Comparison of ENCODE assay signal across 8 cellular contexts in genomic region chr5:139636207-139636792, GRCh38. TPM values are rescaled to one million over a fixed set of nuclear protein-coding genes. Genes with fewer than 3 reads are reported as not detected.
DNase-seq lines count a peak whose midpoint lies in the region; ATAC-seq, FAIRE-seq and TF ChIP-seq lines count a peak whose summit lies in the region.

No MANE protein-coding gene starts in this region.

- H3K4me3 ChIP-seq in DOHH2 (ENCODE audit: low read length), result peak overlapping the region; percentile 77

- intact Hi-C loops in activated CD8-positive, alpha-beta T cell treated with anti-CD3 and anti-CD28 coated beads for 36 hours (cut with micrococcal nuclease), result loop anchor here (1.0 to 5.0 kb wide), 2 partner anchors 13 to 111 kb away; no protein-coding TSS in a partner anchor

- peaks cover 83% of the 10 kb centered on the region for H3K4me1 ChIP-seq in DOHH2 (ENCODE audit: control insufficient read depth, low read length)
- no peaks in the 10 kb centered on the region for H3K4me1 ChIP-seq in foreskin keratinocyte

- H3K36me3 Mint-ChIP-seq in activated CD8-positive, alpha-beta T cell treated with anti-CD3 and anti-CD28 coated beads for 36 hours (ENCODE audit: low read depth), result peaks cover 1% of the 10 kb centered on the region

- ATAC-seq in GM19467 (IDR thresholded peaks at IDR 0.05; ENCODE audit: unreplicated experiment) (peak; percentile 75), HG03469 (IDR thresholded peaks at IDR 0.05; ENCODE audit: unreplicated experiment) (peak; percentile 60), foreskin keratinocyte (peak; percentile 13)
- ATAC-seq in activated CD8-positive, alpha-beta T cell treated with anti-CD3 and anti-CD28 coated beads for 36 hours, result peak; percentile 74

- no peaks in the 10 kb centered on the region for H3K9me3 Mint-ChIP-seq in activated CD8-positive, alpha-beta T cell treated with anti-CD3 and anti-CD28 coated beads for 36 hours

- H3K9me3 ChIP-seq in DOHH2 (ENCODE audit: control insufficient read depth, insufficient read depth, low read length), result no peaks in the 10 kb centered on the region

- no peaks in the 10 kb centered on the region for H3K9me2 ChIP-seq in DOHH2 (replicated peaks; ENCODE audit: control insufficient read depth, low read length)

- H3K27me3 ChIP-seq in DOHH2 (ENCODE audit: control insufficient read depth, low read length), result no peaks in the 10 kb centered on the region
- peaks cover 2% of the 10 kb centered on the region for H3K27me3 ChIP-seq in foreskin keratinocyte

- POLR2A ChIA-PET in activated CD8-positive, alpha-beta T cell treated with anti-CD3 and anti-CD28 coated beads for 36 hours (lab: Charles Lee), result interaction anchor here (0.7 to 6.6 kb wide), 18 partner anchors 9 to 131 kb away, joined by 3 to 87 read pairs (median 4); partner anchors contain the start of gene CXXC5

- no peaks in the 10 kb centered on the region for H3K36me3 ChIP-seq in DOHH2 (ENCODE audit: control insufficient read depth, low read length)

- H3K27me3 Mint-ChIP-seq in activated CD8-positive, alpha-beta T cell treated with anti-CD3 and anti-CD28 coated beads for 36 hours, result no peaks in the 10 kb centered on the region

- peaks cover 50% of the 10 kb centered on the region for H3K4me1 Mint-ChIP-seq in activated CD8-positive, alpha-beta T cell treated with anti-CD3 and anti-CD28 coated beads for 36 hours (ENCODE audit: low read depth)

- peaks cover 7% of the 10 kb centered on the region for H3K79me2 ChIP-seq in DOHH2 (ENCODE audit: control insufficient read depth, low read length)

- H3F3A ChIP-seq in DOHH2 (ENCODE audit: control insufficient read depth, insufficient read depth), result peaks cover 41% of the 10 kb centered on the region

- peak overlapping the region; percentile 99 for H3K4me2 ChIP-seq in DOHH2 (ENCODE audit: low read length)

- CTCF ChIA-PET in activated CD8-positive, alpha-beta T cell treated with anti-CD3 and anti-CD28 coated beads for 36 hours (lab: Charles Lee), result interaction anchor here (0.9 to 9.9 kb wide), 23 partner anchors 9 to 154 kb away, joined by 3 to 211 read pairs (median 4); partner anchors contain the start of genes CXXC5 and STING1

- H3K27ac ChIP-seq in DOHH2 (ENCODE audit: low read depth, low read length) (peak overlapping the region; percentile 96), foreskin keratinocyte (no peak overlapping the region)

- TF ChIP-seq POLR2A in H54 (IDR thresholded peaks at IDR 0.05; ENCODE audit: low read depth, low read length), result no peak

- peak overlapping the region; percentile 55 for H3K4me3 Mint-ChIP-seq in activated CD8-positive, alpha-beta T cell treated with anti-CD3 and anti-CD28 coated beads for 36 hours

- H3K27ac Mint-ChIP-seq in activated CD8-positive, alpha-beta T cell treated with anti-CD3 and anti-CD28 coated beads for 36 hours, result peak overlapping the region; percentile 90

- TF ChIP-seq CTCF in DOHH2 (IDR thresholded peaks at IDR 0.05; ENCODE audit: low read depth, low read length, poor library complexity, severe bottlenecking), result no peak
- TF ChIP-seq CTCF in activated CD8-positive, alpha-beta T cell treated with anti-CD3 and anti-CD28 coated beads for 36 hours (IDR thresholded peaks at IDR 0.05), result no peak
- no peak for TF ChIP-seq CTCF in foreskin keratinocyte (conservative IDR thresholded peaks at IDR 0.05)

- peak; percentile 92 for DNase-seq in activated CD8-positive, alpha-beta T cell treated with anti-CD3 and anti-CD28 coated beads for 36 hours
- peak in 1 of 2 donors; percentile 39 for DNase-seq in foreskin keratinocyte
- DNase-seq in stimulated activated CD4-positive, alpha-beta T cell treated with anti-CD3 and anti-CD28 coated beads, TNF-alpha, amount 100 ng/mL, for 1 hour (ENCODE audit: low read depth in 3 of 3, low spot score in 1 of 3), result peak in 2 of 3 donors; percentile 30 to 34
- no peak for DNase-seq in H54 (ENCODE audit: insufficient read length, low spot score)
- DNase-seq in NCI-H2227 (lab: John Stamatoyannopoulos, UW; ENCODE audit: unreplicated experiment), result no peak

- no peak for FAIRE-seq in H54 (lab: Jason Lieb, UNC)

- peaks cover 6% of the 10 kb centered on the region; the same call in 1 of the 2 replicates for H4K20me1 ChIP-seq in DOHH2 (ENCODE audit: control insufficient read depth, insufficient read depth, low read depth, low read length)

RNA-seq across cellular contexts. Expression of gene CXXC5, which starts 11.8 kb away (rescaled TPM):
- total RNA-seq in activated CD8-positive, alpha-beta T cell treated with anti-CD3 and anti-CD28 coated beads for 36 hours, result 1 to 10 TPM; 3.5 to 4.3 TPM
- total RNA-seq in foreskin keratinocyte, result 1.0 and 1.2 TPM in 2 replicates
- polyA plus RNA-seq in foreskin keratinocyte, result 0.84 and 0.94 TPM in 2 replicates

Comparison
In these comparisons a context has a peak if more than half of its experiments do, and no peak if none do; other contexts are left out.
1. ATAC-seq: peak in every context shown above with its lines; median percentile 75 in GM19467; 74 in activated CD8-positive, alpha-beta T cell treated with anti-CD3 and anti-CD28 coated beads for 36 hours; 60 in HG03469; 13 in foreskin keratinocyte.
2. DNase-seq: peak in activated CD8-positive, alpha-beta T cell treated with anti-CD3 and anti-CD28 coated beads for 36 hours (single experiment) and stimulated activated CD4-positive, alpha-beta T cell treated with anti-CD3 and anti-CD28 coated beads, TNF-alpha, amount 100 ng/mL, for 1 hour (2 of 3); none in H54 (single experiment) and NCI-H2227 (single experiment).